8 cellular contexts compared by ENCODE assay signal in the genomic region with DNA sequence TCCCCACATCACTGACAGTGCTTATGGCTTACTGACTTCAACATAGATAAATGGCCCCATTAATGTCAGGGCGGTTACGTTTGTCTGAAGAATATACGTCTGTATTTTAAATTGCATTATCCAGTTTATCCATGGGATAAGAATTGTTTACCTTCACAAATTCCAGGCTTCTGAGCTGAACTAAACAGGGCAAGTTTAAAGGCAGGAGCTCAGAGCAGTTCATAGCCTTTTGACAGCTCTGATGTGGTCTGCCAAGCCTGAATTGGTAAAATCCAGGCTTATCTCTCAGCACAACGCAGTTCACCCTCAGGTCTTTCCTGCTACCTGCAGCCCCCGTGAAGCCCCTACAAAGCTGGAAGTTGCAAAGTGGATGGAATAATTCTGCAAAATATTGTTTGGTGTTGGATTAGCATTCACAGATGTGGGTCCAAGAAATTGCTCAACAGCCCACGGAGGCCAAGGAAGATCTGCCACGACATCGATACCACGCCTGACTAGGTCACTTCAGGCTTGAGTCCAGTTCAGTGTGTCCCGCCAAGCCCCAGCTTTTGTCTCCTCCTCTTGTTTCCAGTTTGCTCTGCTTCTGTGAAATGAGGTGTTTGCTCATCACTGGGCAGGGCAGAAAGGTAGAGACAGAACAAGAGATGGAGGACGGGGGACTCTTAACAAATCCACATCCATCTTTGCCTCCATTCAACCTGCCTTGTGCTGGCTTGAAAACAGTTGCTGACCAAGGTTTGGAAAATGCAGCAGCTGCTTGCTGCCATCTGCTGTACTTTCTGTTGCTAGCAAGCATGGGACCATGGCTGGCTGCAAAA.
DNase-seq lines count a peak whose midpoint lies in the region; ATAC-seq and TF ChIP-seq lines count a peak whose summit lies in the region.

No MANE protein-coding gene starts in this region.

- no peaks in the 10 kb centered on the region for H3K79me2 ChIP-seq in Karpas-422 (ENCODE audit: low read length)

- no peak overlapping the region for H3K9ac ChIP-seq in Karpas-422 (ENCODE audit: low read length)

- no peak overlapping the region for H3K4me2 ChIP-seq in Karpas-422 (ENCODE audit: low read depth, low read length, poor library complexity, severe bottlenecking)

- TF ChIP-seq POLR2A in spleen (IDR thresholded peaks at IDR 0.05) = no peak

- no peaks in the 10 kb centered on the region for H3K36me3 ChIP-seq in Karpas-422 (ENCODE audit: insufficient read depth, low read length)
- no peaks in the 10 kb centered on the region for H3K36me3 ChIP-seq in spleen

- no peak overlapping the region for H3K4me3 Mint-ChIP-seq in WTC11

- peak; percentile 96 for ATAC-seq in WTC11

- no peaks in the 10 kb centered on the region for H3K9me3 ChIP-seq in Karpas-422 (ENCODE audit: low read length)
- no peaks in the 10 kb centered on the region for H3K9me3 ChIP-seq in spleen

- H3K27ac Mint-ChIP-seq in WTC11 = no peak overlapping the region

- H3K4me1 ChIP-seq in Karpas-422 (ENCODE audit: low read length) (peaks cover 4% of the 10 kb centered on the region; the same call in 1 of the 2 replicates), spleen (peaks cover 0 to 4% (median 0%) of the 10 kb centered on the region in 6 donors)

- H3K27me3 ChIP-seq in Karpas-422 (ENCODE audit: low read length) (no peaks in the 10 kb centered on the region), spleen (replicated peaks in 1 of 7) (peaks cover 0 to 17% (median 0%) of the 10 kb centered on the region in 7 donors)

- POLR2A ChIA-PET in WTC11 (lab: Charles Lee) = no interaction called here

- CTCF ChIA-PET in WTC11 (lab: Charles Lee) = interaction anchor here (0.8 to 1.7 kb wide), 6 partner anchors 83 to 502 kb away, joined by 3 to 10 read pairs (median 4); no protein-coding TSS in a partner anchor

- no peak overlapping the region for H2AFZ ChIP-seq in Karpas-422 (ENCODE audit: low read length)

- H3K27ac ChIP-seq in Karpas-422 (ENCODE audit: low read length) (no peak overlapping the region), spleen (no peak overlapping the region)

- intact Hi-C loops in spleen (cut with DNase I; ENCODE audit: low total_unique reads) = no loop called here

- no peak overlapping the region for H3K4me3 ChIP-seq in Karpas-422 (ENCODE audit: low read length)
- no peak overlapping the region for H3K4me3 ChIP-seq in spleen

- no peaks in the 10 kb centered on the region for H3K9me3 Mint-ChIP-seq in WTC11

- H3K27me3 Mint-ChIP-seq in WTC11 (ENCODE audit: low read depth) = no peaks in the 10 kb centered on the region

- 61 to 78% (median 72%) methylated on average over 11 of the region's 11 CpGs for WGBS in spleen, 5 donors

- no peaks in the 10 kb centered on the region for H4K20me1 ChIP-seq in Karpas-422 (ENCODE audit: insufficient read depth, low read depth, low read length)

- DNase-seq in DMS 273 treated with DMSO at 0.1 percent for 48 hours (lab: John Stamatoyannopoulos, UW) (peak; percentile 14), Karpas-422 (peak; percentile 50), WTC11 (ENCODE audit: low spot score) (peak; percentile 50), iPS-NIHi7 (ENCODE audit: extremely low spot score) (peak; percentile 73), spleen (no peak), germinal center (ENCODE audit: low spot score) (no peak)
- DNase-seq in stimulated activated CD4-positive, alpha-beta T cell treated with anti-CD3 and anti-CD28 coated beads, Interleukin-4, amount 100 ng/mL, for 1 hour = no peak
- no peak for DNase-seq in effector CD4-positive, alpha-beta T cell

- no peaks in the 10 kb centered on the region for H3K36me3 Mint-ChIP-seq in WTC11

- H3K9me2 ChIP-seq in Karpas-422 (replicated peaks; ENCODE audit: insufficient read depth, low read length) = no peaks in the 10 kb centered on the region

- peaks cover 19% of the 10 kb centered on the region for H3K4me1 Mint-ChIP-seq in WTC11

- no peak for TF ChIP-seq CTCF in WTC11 (IDR thresholded peaks at IDR 0.05)
- TF ChIP-seq CTCF in spleen (IDR thresholded peaks at IDR 0.05 in 8 of 11, conservative IDR thresholded peaks at IDR 0.05 in 3 of 11) = peak in 6 of 11 experiments; percentile 10 to 43 (median 32)

TF ChIP-seq in WTC11, 78 proteins besides CTCF, POLR2A, EP300 and RAD21:
- TF ChIP-seq GTF2I (CRISPR knock-in tag; conservative IDR thresholded peaks at IDR 0.05) = no peak
- TF ChIP-seq ATF1 (CRISPR knock-in tag; IDR thresholded peaks at IDR 0.05) = no peak
- no peak for TF ChIP-seq ZNF423 (CRISPR knock-in tag; IDR thresholded peaks at IDR 0.05)
- TF ChIP-seq ZNF671 (CRISPR knock-in tag; IDR thresholded peaks at IDR 0.05) = no peak
- no peak for TF ChIP-seq RORB (CRISPR knock-in tag; IDR thresholded peaks at IDR 0.05)

Comparison
In these comparisons a context has a peak if more than half of its experiments do, and no peak if none do; other contexts are left out.
1. DNase-seq: peak in DMS 273 treated with DMSO at 0.1 percent for 48 hours (single experiment), Karpas-422 (single experiment), WTC11 (single experiment) and iPS-NIHi7 (single experiment); none in spleen (single experiment), germinal center (single experiment), stimulated activated CD4-positive, alpha-beta T cell treated with anti-CD3 and anti-CD28 coated beads, Interleukin-4, amount 100 ng/mL, for 1 hour (single experiment) and effector CD4-positive, alpha-beta T cell (single experiment).